In genomic region chr5:119131530-119132313, GRCh38 we compare ENCODE assay signal across 21 cellular contexts.
"Had no signal": no experiment of that assay in that cellular context is flagged by ENCODE, and none has a peak within 500 bp of the region (broad histone marks: within the 10 kb centered on the region; RNA-seq: fewer than 3 reads in every experiment).

No MANE protein-coding gene starts in this region.

- H3K4me2 ChIP-seq: neural progenitor cell had no signal

- DNase-seq: activated CD4-positive, alpha-beta memory T cell treated with anti-CD3 and anti-CD28 coated beads for 36 hours; activated CD4-positive, alpha-beta T cell treated with anti-CD3 and anti-CD28 coated beads for 1 hour; activated CD8-positive, alpha-beta memory T cell treated with anti-CD3 and anti-CD28 coated beads, Interleukin-2, amount 10 ng/mL, durations not matched to agents 7 days and 5 days; activated naive CD4-positive, alpha-beta T cell treated with anti-CD3 and anti-CD28 coated beads for 36 hours; activated T-cell treated with anti-CD3 and anti-CD28 coated beads, Interleukin-2, amount 50 U/mL, for 1 hour; endodermal cell; erythroblast; hippocampal formation; left colon; psoas muscle; stimulated activated CD4-positive, alpha-beta T cell treated with anti-CD3 and anti-CD28 coated beads, Interleukin-1b, Interleukin-23, amount 100 ng/mL, for 48 hours; stimulated activated naive CD8-positive, alpha-beta T cell treated with anti-CD3 and anti-CD28 coated beads, Interleukin-15, amount 100 ng/mL, for 72 hours; T-helper 1 cell; T1000; testis; upper lobe of right lung had no signal

- H3K36me3 ChIP-seq: neural progenitor cell had no signal

- H3K27ac ChIP-seq: neural progenitor cell, psoas muscle, testis, upper lobe of right lung, VCaP had no signal

- FAIRE-seq: astrocyte, bronchial epithelial cell had no signal

- H3K27me3 ChIP-seq: neural progenitor cell, testis, upper lobe of right lung had no signal

- H3K9me3 ChIP-seq: psoas muscle, testis, upper lobe of right lung had no signal

- H2AFZ ChIP-seq: neural progenitor cell had no signal

- H3K9ac ChIP-seq: neural progenitor cell had no signal

- H3K4me1 ChIP-seq: neural progenitor cell, psoas muscle, testis, upper lobe of right lung had no signal

- H3K4me3 ChIP-seq: neural progenitor cell, psoas muscle, testis, upper lobe of right lung had no signal

- ATAC-seq: activated CD8-positive, alpha-beta memory T cell treated with anti-CD3 and anti-CD28 coated beads, Interleukin-2, amount 10 ng/mL, durations not matched to agents 7 days and 5 days; left colon; psoas muscle; sciatic nerve; stimulated activated naive CD8-positive, alpha-beta T cell treated with anti-CD3 and anti-CD28 coated beads, Interleukin-15, amount 100 ng/mL, for 72 hours; upper lobe of right lung had no signal
